Comparison of ENCODE assay signal across 8 cellular contexts in the genomic region with DNA sequence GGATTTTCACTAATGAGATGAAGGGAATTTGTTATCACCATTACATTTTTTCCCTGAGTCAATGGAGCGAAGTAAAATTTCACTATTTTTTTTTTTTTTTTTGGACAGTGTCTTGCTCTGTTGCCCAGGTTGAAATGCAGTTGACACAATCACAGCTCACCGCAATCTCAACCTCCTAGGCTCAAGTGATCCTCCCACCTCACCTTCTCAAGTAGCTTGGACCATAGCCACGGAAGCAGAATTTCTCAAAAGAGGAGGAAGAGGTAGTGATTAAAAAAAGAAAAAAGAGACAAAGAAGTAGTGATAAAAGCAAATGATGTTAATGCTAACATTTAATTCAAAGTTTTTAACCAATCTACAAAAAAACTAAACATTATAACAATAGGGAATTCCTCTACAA. TPM values are rescaled to one million over a fixed set of nuclear protein-coding genes. Genes with fewer than 3 reads are reported as not detected.
"Had no signal": no experiment of that assay in that cellular context is flagged by ENCODE, and none has a peak within 500 bp of the region (broad histone marks: within the 10 kb centered on the region; RNA-seq: fewer than 3 reads in every experiment).

No MANE protein-coding gene starts in this region.

- H3K4me2 ChIP-seq: GM23338 had no signal

- H2AFZ ChIP-seq: GM23338 had no signal

- H3K4me3 ChIP-seq: GM23338 had no signal

- H3K27ac ChIP-seq: HL-60 had no signal

- DNase-seq: H9, HFFc6, KG1 had no signal

RNA-seq across cellular contexts. Expression of a gene that starts 42.1 kb away (rescaled TPM):
- total RNA-seq: GM23338, H1, H9, HepG2, HFFc6, HT1080 had no signal

RNA-seq across cellular contexts. Expression of a gene that starts 48.4 kb away (rescaled TPM):
- total RNA-seq: GM23338, H1, HFFc6, HT1080 had no signal
